ENCODE assay signal across 16 cellular contexts in the genomic region with DNA sequence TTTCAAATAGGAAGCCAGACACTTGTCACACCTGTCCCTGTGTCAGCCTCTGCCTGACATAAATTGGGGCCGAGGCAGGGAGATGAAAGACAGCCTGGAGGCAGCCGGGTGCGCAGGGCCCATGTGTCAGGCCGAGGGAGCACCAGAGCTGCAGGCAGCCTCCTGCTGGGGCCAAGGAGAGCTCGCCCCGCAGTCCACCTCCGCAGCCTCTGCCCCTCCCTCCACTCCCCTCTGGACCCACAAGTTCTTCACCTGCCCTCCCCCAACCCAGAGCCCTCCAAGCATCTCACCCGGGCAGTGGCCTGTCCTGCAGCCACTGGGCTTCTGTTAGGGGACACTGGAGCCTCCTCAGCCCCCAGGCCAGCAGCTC. TPM values are rescaled to one million over a fixed set of nuclear protein-coding genes. Genes with fewer than 3 reads are reported as not detected.
A peak's percentile ranks its signal among the peaks of the same experiment; 100 is the strongest.
DNase-seq lines count a peak whose midpoint lies in the region; ATAC-seq lines count a peak whose summit lies in the region.
"Had no signal": no experiment of that assay in that cellular context is flagged by ENCODE, and none has a peak within 500 bp of the region (broad histone marks: within the 10 kb centered on the region; RNA-seq: fewer than 3 reads in every experiment).

No MANE protein-coding gene starts in this region.

- CTCF ChIA-PET in activated CD8-positive, alpha-beta memory T cell treated with anti-CD3 and anti-CD28 coated beads, Interleukin-2, amount 10 ng/mL, durations not matched to agents 7 days and 5 days (lab: Charles Lee) = interaction anchor here (1.0 to 2.7 kb wide), 4 partner anchors 12 to 102 kb away, joined by 3 to 11 read pairs (median 5); no protein-coding TSS in a partner anchor

- no peak overlapping the region for H3K4me3 Mint-ChIP-seq in activated CD8-positive, alpha-beta memory T cell treated with anti-CD3 and anti-CD28 coated beads, Interleukin-2, amount 10 ng/mL, durations not matched to agents 7 days and 5 days
- no peak overlapping the region for H3K4me3 Mint-ChIP-seq in activated T-helper 1 cell treated with anti-CD3 and anti-CD28 coated beads, Interleukin-12 subunit alpha, Interleukin-12 subunit beta, Interleukin-2, Interleukin-4 antibody, amounts not matched to agents 30 ng/mL and 10 ng/mL and 1 ng/mL, durations not matched to agents 14 hours and 24 hours and 36 hours
- H3K4me3 Mint-ChIP-seq: CD14-positive monocyte, IgD-negative memory B cell had no signal

- H3K27ac ChIP-seq in angular gyrus (ENCODE audit: low read depth, low read length) = peak overlapping the region; percentile 74
- H3K27ac ChIP-seq: 22Rv1, A549 had no signal

- ATAC-seq in HG03457 (IDR thresholded peaks at IDR 0.05; ENCODE audit: unreplicated experiment) = no peak
- ATAC-seq in activated CD8-positive, alpha-beta memory T cell treated with anti-CD3 and anti-CD28 coated beads, Interleukin-2, amount 10 ng/mL, durations not matched to agents 7 days and 5 days = no peak

- no peaks in the 10 kb centered on the region for H3K36me3 Mint-ChIP-seq in activated CD8-positive, alpha-beta memory T cell treated with anti-CD3 and anti-CD28 coated beads, Interleukin-2, amount 10 ng/mL, durations not matched to agents 7 days and 5 days
- no peaks in the 10 kb centered on the region for H3K36me3 Mint-ChIP-seq in activated T-helper 1 cell treated with anti-CD3 and anti-CD28 coated beads, Interleukin-12 subunit alpha, Interleukin-12 subunit beta, Interleukin-2, Interleukin-4 antibody, amounts not matched to agents 30 ng/mL and 10 ng/mL and 1 ng/mL, durations not matched to agents 14 hours and 24 hours and 36 hours (ENCODE audit: low read depth)
- H3K36me3 Mint-ChIP-seq: CD14-positive monocyte; CD4-positive, alpha-beta memory T cell; IgD-negative memory B cell had no signal

- DNase-seq in NCI-H1417 (lab: John Stamatoyannopoulos, UW) (peak in 2 of 3 experiments; percentile 24), NCI-H1417 treated with DMSO at 0.1 percent for 48 hours (lab: John Stamatoyannopoulos, UW) (no peak), left kidney (ENCODE audit: low read depth, low spot score) (peak; percentile 28)
- DNase-seq in activated CD8-positive, alpha-beta memory T cell treated with anti-CD3 and anti-CD28 coated beads, Interleukin-2, amount 10 ng/mL, durations not matched to agents 7 days and 5 days = no peak
- no peak for DNase-seq in activated T-helper 1 cell treated with anti-CD3 and anti-CD28 coated beads, Interleukin-12 subunit alpha, Interleukin-12 subunit beta, Interleukin-2, Interleukin-4 antibody, amounts not matched to agents 30 ng/mL and 10 ng/mL and 1 ng/mL, durations not matched to agents 14 hours and 24 hours and 36 hours (ENCODE audit: low spot score)
- DNase-seq: AML-193, Calu3, DMS79 treated with DMSO at 0.1 percent for 48 hours, HCEC 1CT had no signal

- H3K9me3 Mint-ChIP-seq in activated CD8-positive, alpha-beta memory T cell treated with anti-CD3 and anti-CD28 coated beads, Interleukin-2, amount 10 ng/mL, durations not matched to agents 7 days and 5 days (ENCODE audit: low read depth) = no peaks in the 10 kb centered on the region
- H3K9me3 Mint-ChIP-seq in activated T-helper 1 cell treated with anti-CD3 and anti-CD28 coated beads, Interleukin-12 subunit alpha, Interleukin-12 subunit beta, Interleukin-2, Interleukin-4 antibody, amounts not matched to agents 30 ng/mL and 10 ng/mL and 1 ng/mL, durations not matched to agents 14 hours and 24 hours and 36 hours = no peaks in the 10 kb centered on the region
- H3K9me3 Mint-ChIP-seq: CD14-positive monocyte; CD4-positive, alpha-beta memory T cell had no signal

- H3K4me1 Mint-ChIP-seq in activated CD8-positive, alpha-beta memory T cell treated with anti-CD3 and anti-CD28 coated beads, Interleukin-2, amount 10 ng/mL, durations not matched to agents 7 days and 5 days = peaks cover 7% of the 10 kb centered on the region
- H3K4me1 Mint-ChIP-seq in activated T-helper 1 cell treated with anti-CD3 and anti-CD28 coated beads, Interleukin-12 subunit alpha, Interleukin-12 subunit beta, Interleukin-2, Interleukin-4 antibody, amounts not matched to agents 30 ng/mL and 10 ng/mL and 1 ng/mL, durations not matched to agents 14 hours and 24 hours and 36 hours (ENCODE audit: low read depth) = peaks cover 5% of the 10 kb centered on the region

- H3K27me3 Mint-ChIP-seq in activated CD8-positive, alpha-beta memory T cell treated with anti-CD3 and anti-CD28 coated beads, Interleukin-2, amount 10 ng/mL, durations not matched to agents 7 days and 5 days = no peaks in the 10 kb centered on the region
- H3K27me3 Mint-ChIP-seq in activated T-helper 1 cell treated with anti-CD3 and anti-CD28 coated beads, Interleukin-12 subunit alpha, Interleukin-12 subunit beta, Interleukin-2, Interleukin-4 antibody, amounts not matched to agents 30 ng/mL and 10 ng/mL and 1 ng/mL, durations not matched to agents 14 hours and 24 hours and 36 hours (ENCODE audit: insufficient read depth) = no peaks in the 10 kb centered on the region
- H3K27me3 Mint-ChIP-seq: CD4-positive, alpha-beta memory T cell; IgD-negative memory B cell had no signal

- no peak overlapping the region for H3K27ac Mint-ChIP-seq in activated CD8-positive, alpha-beta memory T cell treated with anti-CD3 and anti-CD28 coated beads, Interleukin-2, amount 10 ng/mL, durations not matched to agents 7 days and 5 days
- no peak overlapping the region for H3K27ac Mint-ChIP-seq in activated T-helper 1 cell treated with anti-CD3 and anti-CD28 coated beads, Interleukin-12 subunit alpha, Interleukin-12 subunit beta, Interleukin-2, Interleukin-4 antibody, amounts not matched to agents 30 ng/mL and 10 ng/mL and 1 ng/mL, durations not matched to agents 14 hours and 24 hours and 36 hours
- H3K27ac Mint-ChIP-seq: IgD-negative memory B cell had no signal

- intact Hi-C loops in activated T-helper 1 cell treated with anti-CD3 and anti-CD28 coated beads, Interleukin-12 subunit alpha, Interleukin-12 subunit beta, Interleukin-2, Interleukin-4 antibody, amounts not matched to agents 30 ng/mL and 10 ng/mL and 1 ng/mL, durations not matched to agents 14 hours and 24 hours and 36 hours (cut with micrococcal nuclease) = no loop called here

RNA-seq across cellular contexts. Expression of gene RTN4R, which starts 8.8 kb away (rescaled TPM):
- total RNA-seq in activated CD8-positive, alpha-beta memory T cell treated with anti-CD3 and anti-CD28 coated beads, Interleukin-2, amount 10 ng/mL, durations not matched to agents 7 days and 5 days = 1 to 10 TPM; 1.4 to 2.5 TPM
- total RNA-seq in activated T-helper 1 cell treated with anti-CD3 and anti-CD28 coated beads, Interleukin-12 subunit alpha, Interleukin-12 subunit beta, Interleukin-2, Interleukin-4 antibody, amounts not matched to agents 30 ng/mL and 10 ng/mL and 1 ng/mL, durations not matched to agents 14 hours and 24 hours and 36 hours = 1.7 and 1.9 TPM in 2 replicates

Comparison
In these comparisons a context has a peak if more than half of its experiments do, and no peak if none do; other contexts are left out.
1. DNase-seq: peak in NCI-H1417 (2 of 3) and left kidney (single experiment); none in NCI-H1417 treated with DMSO at 0.1 percent for 48 hours (single experiment), activated CD8-positive, alpha-beta memory T cell treated with anti-CD3 and anti-CD28 coated beads, Interleukin-2, amount 10 ng/mL, durations not matched to agents 7 days and 5 days (single experiment) and activated T-helper 1 cell treated with anti-CD3 and anti-CD28 coated beads, Interleukin-12 subunit alpha, Interleukin-12 subunit beta, Interleukin-2, Interleukin-4 antibody, amounts not matched to agents 30 ng/mL and 10 ng/mL and 1 ng/mL, durations not matched to agents 14 hours and 24 hours and 36 hours (single experiment).